In the genomic region with DNA sequence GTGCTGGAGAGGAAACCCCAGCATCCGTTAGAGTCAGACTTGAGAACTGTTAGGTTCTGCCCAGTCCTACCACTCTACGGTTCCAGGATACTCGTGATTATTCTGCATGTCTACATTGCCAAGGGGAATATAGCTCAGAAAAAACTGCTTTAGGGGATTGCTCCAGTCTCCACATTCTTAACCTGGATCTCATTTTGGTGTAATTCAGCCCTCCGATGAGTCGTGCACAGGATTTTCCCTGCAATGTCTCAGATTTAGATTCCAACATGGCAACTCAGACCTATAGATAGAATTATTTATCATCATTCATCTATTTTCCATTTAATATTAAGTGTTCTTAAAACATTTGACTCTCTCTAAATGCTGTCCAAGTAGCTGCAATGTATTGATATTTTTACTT, we compare ENCODE assay signal across 11 cellular contexts.
"Had no signal": no experiment of that assay in that cellular context is flagged by ENCODE, and none has a peak within 500 bp of the region (broad histone marks: within the 10 kb centered on the region; RNA-seq: fewer than 3 reads in every experiment).

No MANE protein-coding gene starts in this region.

- H3K36me3 ChIP-seq: brain microvascular endothelial cell, thoracic aorta had no signal

- H3K9me3 ChIP-seq: psoas muscle, thoracic aorta had no signal

- H3K4me3 ChIP-seq: hepatocyte, psoas muscle, thoracic aorta had no signal

- H3K4me1 ChIP-seq: psoas muscle had no signal

- H3K27me3 ChIP-seq: brain microvascular endothelial cell, hepatocyte had no signal

- H3K27ac ChIP-seq: brain microvascular endothelial cell, hepatocyte, psoas muscle, thoracic aorta had no signal

- DNase-seq: activated CD4-positive, alpha-beta T cell treated with anti-CD3 and anti-CD28 coated beads, Interleukin-2, amount 10 ng/mL, durations not matched to agents 7 days and 5 days; activated CD4-positive, CD25-positive, alpha-beta regulatory T cell; activated CD8-positive, alpha-beta memory T cell treated with anti-CD3 and anti-CD28 coated beads for 24 hours; brain microvascular endothelial cell; endodermal cell; psoas muscle; stimulated activated CD4-positive, alpha-beta T cell treated with anti-CD3 and anti-CD28 coated beads, Interleukin-4, amount 100 ng/mL, for 1 hour; stimulated activated naive CD8-positive, alpha-beta T cell treated with anti-CD3 and anti-CD28 coated beads, Interleukin-15, amount 100 ng/mL, for 72 hours; T-helper 2 cell had no signal
